25 cellular contexts compared by ENCODE assay signal in genomic region chr2:75458201-75458600, GRCh38.
"Had no signal": no experiment of that assay in that cellular context is flagged by ENCODE, and none has a peak within 500 bp of the region (broad histone marks: within the 10 kb centered on the region; RNA-seq: fewer than 3 reads in every experiment).

No MANE protein-coding gene starts in this region.

- H3K4me1 ChIP-seq: gastrocnemius medialis, psoas muscle, sigmoid colon, testis, tibial artery, upper lobe of left lung had no signal

- H3K27ac Mint-ChIP-seq: effector memory CD8-positive, alpha-beta T cell; memory B cell; natural killer cell; stimulated activated effector memory CD8-positive, alpha-beta T cell treated with anti-CD3 and anti-CD28 coated beads, Interleukin-12 subunit alpha, Interleukin-12 subunit beta, amount 100 ng/mL, for 72 hours had no signal

- H3K36me3 Mint-ChIP-seq: memory B cell; natural killer cell; stimulated activated effector memory CD8-positive, alpha-beta T cell treated with anti-CD3 and anti-CD28 coated beads, Interleukin-12 subunit alpha, Interleukin-12 subunit beta, amount 100 ng/mL, for 72 hours had no signal

- H3K36me3 ChIP-seq: gastrocnemius medialis, ovary, sigmoid colon, tibial artery, upper lobe of left lung had no signal

- ATAC-seq: effector memory CD8-positive, alpha-beta T cell; gastrocnemius medialis; natural killer cell; psoas muscle; right cardiac atrium; stimulated activated effector memory CD8-positive, alpha-beta T cell treated with anti-CD3 and anti-CD28 coated beads, Interleukin-12 subunit alpha, Interleukin-12 subunit beta, amount 100 ng/mL, for 72 hours had no signal

- H3K9me3 Mint-ChIP-seq: stimulated activated effector memory CD8-positive, alpha-beta T cell treated with anti-CD3 and anti-CD28 coated beads, Interleukin-12 subunit alpha, Interleukin-12 subunit beta, amount 100 ng/mL, for 72 hours had no signal

- DNase-seq: cortex of kidney; effector memory CD8-positive, alpha-beta T cell; foreskin fibroblast; gastrocnemius medialis; head of caudate nucleus; natural killer cell; occipital lobe; ovary; posterior cingulate gyrus; psoas muscle; right cardiac atrium; sigmoid colon; stimulated activated CD4-positive, alpha-beta T cell treated with anti-CD3 and anti-CD28 coated beads, Interleukin-2, amount 100 ng/mL, for 24 hours; stimulated activated CD4-positive, alpha-beta T cell treated with anti-CD3 and anti-CD28 coated beads, Interleukin-4, amount 100 ng/mL, for 24 hours; stimulated activated naive CD4-positive, alpha-beta T cell treated with Interleukin-2 at 50 U/mL for 16 hours; substantia nigra; testis; tibial artery; upper lobe of left lung had no signal

- H3K27me3 ChIP-seq: ovary, sigmoid colon, testis, tibial artery, upper lobe of left lung had no signal

- FAIRE-seq: endometrium, keratinocyte, urothelium cell line had no signal

- H3K4me1 Mint-ChIP-seq: natural killer cell; stimulated activated effector memory CD8-positive, alpha-beta T cell treated with anti-CD3 and anti-CD28 coated beads, Interleukin-12 subunit alpha, Interleukin-12 subunit beta, amount 100 ng/mL, for 72 hours had no signal

- H3K4me3 Mint-ChIP-seq: effector memory CD8-positive, alpha-beta T cell; memory B cell; natural killer cell; stimulated activated effector memory CD8-positive, alpha-beta T cell treated with anti-CD3 and anti-CD28 coated beads, Interleukin-12 subunit alpha, Interleukin-12 subunit beta, amount 100 ng/mL, for 72 hours had no signal

- H3K4me3 ChIP-seq: gastrocnemius medialis, lung, ovary, psoas muscle, sigmoid colon, testis, tibial artery, upper lobe of left lung had no signal

- H3K27ac ChIP-seq: gastrocnemius medialis, ovary, psoas muscle, sigmoid colon, testis, tibial artery, upper lobe of left lung had no signal

- H3K9me3 ChIP-seq: gastrocnemius medialis, ovary, psoas muscle, sigmoid colon, testis, tibial artery, upper lobe of left lung had no signal
